ENCODE assay signal across 10 cellular contexts in the genomic region with DNA sequence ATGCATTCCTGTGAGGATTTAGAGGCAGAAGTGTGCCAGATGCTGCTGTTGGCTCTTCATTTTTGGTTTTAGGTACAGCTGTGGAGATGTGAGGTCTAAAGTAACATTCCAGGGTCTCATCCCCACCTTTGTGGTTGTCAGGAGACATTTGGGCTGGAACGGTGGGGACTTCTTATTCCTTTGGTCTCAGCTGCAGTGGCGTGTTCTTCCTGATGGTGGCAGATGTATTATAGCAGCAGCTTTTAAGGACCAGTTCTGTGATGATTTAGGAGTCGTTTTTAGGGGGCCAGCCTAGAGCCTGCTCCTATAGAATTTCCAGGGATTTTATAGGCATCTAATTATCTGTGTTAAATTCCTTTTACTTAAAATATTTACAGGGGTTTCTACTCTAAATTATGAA.
DNase-seq lines count a peak whose midpoint lies in the region; ATAC-seq and TF ChIP-seq lines count a peak whose summit lies in the region.
"Had no signal": no experiment of that assay in that cellular context is flagged by ENCODE, and none has a peak within 500 bp of the region (broad histone marks: within the 10 kb centered on the region; RNA-seq: fewer than 3 reads in every experiment).

No MANE protein-coding gene starts in this region.

- H3K4me1 Mint-ChIP-seq in CD8-positive, alpha-beta T cell (ENCODE audit: low read depth): peaks cover 9% of the 10 kb centered on the region
- H3K4me1 Mint-ChIP-seq in GM23338: peaks cover 7% of the 10 kb centered on the region; the same call in 2 of the 3 replicates

- H3K36me3 Mint-ChIP-seq in CD8-positive, alpha-beta T cell: no peaks in the 10 kb centered on the region
- no peaks in the 10 kb centered on the region for H3K36me3 Mint-ChIP-seq in GM23338 (ENCODE audit: low read depth)

- H4K20me1 ChIP-seq in GM23338 (replicated peaks; ENCODE audit: insufficient read depth): no peaks in the 10 kb centered on the region; the same call in 1 of the 2 replicates

- no peaks in the 10 kb centered on the region for H3K36me3 ChIP-seq in CD8-positive, alpha-beta T cell (ENCODE audit: insufficient read depth, low read length)
- no peaks in the 10 kb centered on the region for H3K36me3 ChIP-seq in GM23338 (ENCODE audit: insufficient read depth)
- H3K36me3 ChIP-seq: gastroesophageal sphincter had no signal

- TF ChIP-seq CTCF in CD8-positive, alpha-beta T cell (IDR thresholded peaks at IDR 0.05): peak; percentile 19
- peak; percentile 62 to 71 for TF ChIP-seq CTCF in GM23338 (conservative IDR thresholded peaks at IDR 0.05; ENCODE audit: low read depth in 2 of 2)

- no peak overlapping the region for H2AFZ ChIP-seq in GM23338

- no peak overlapping the region for H3K4me3 ChIP-seq in CD8-positive, alpha-beta T cell (ENCODE audit: low read depth, low read length)
- H3K4me3 ChIP-seq in GM23338: no peak overlapping the region
- H3K4me3 ChIP-seq: gastroesophageal sphincter had no signal

- H3F3A ChIP-seq in GM23338 (replicated peaks; ENCODE audit: low read depth): no peaks in the 10 kb centered on the region

- POLR2A ChIA-PET in CD8-positive, alpha-beta T cell (lab: Charles Lee): interaction anchor here (1.4 to 1.5 kb wide), 2 partner anchors 62 to 230 kb away, joined by 3 to 4 read pairs; no protein-coding TSS in a partner anchor

- no peaks in the 10 kb centered on the region for H3K79me2 ChIP-seq in GM23338 (replicated peaks; ENCODE audit: insufficient read depth)

- H3K27me3 Mint-ChIP-seq in CD8-positive, alpha-beta T cell (ENCODE audit: low read depth): no peaks in the 10 kb centered on the region
- no peaks in the 10 kb centered on the region for H3K27me3 Mint-ChIP-seq in GM23338 (ENCODE audit: insufficient read depth, low read depth, poor library complexity)

- no peak overlapping the region for H3K4me3 Mint-ChIP-seq in CD8-positive, alpha-beta T cell
- no peak overlapping the region for H3K4me3 Mint-ChIP-seq in GM23338

- H3K9me3 ChIP-seq in CD8-positive, alpha-beta T cell (ENCODE audit: low read length): no peaks in the 10 kb centered on the region
- H3K9me3 ChIP-seq: gastroesophageal sphincter had no signal

- intact Hi-C loops in CD8-positive, alpha-beta T cell (cut with DNase I, micrococcal nuclease): loop anchor here in 1 of 2 experiments (1.0 kb wide), 1 partner anchor 343 kb away; no protein-coding TSS in a partner anchor

- no peak for DNase-seq in CD8-positive, alpha-beta T cell
- peak; percentile 85 for DNase-seq in GM23338 (ENCODE audit: low spot score)
- peak; percentile 10 for DNase-seq in SK-N-DZ (ENCODE audit: low spot score)
- DNase-seq in iris pigment epithelial cell (ENCODE audit: low read depth): peak; percentile 1
- no peak for DNase-seq in activated effector memory CD4-positive, alpha-beta T cell treated with Interleukin-2 at 50 U/mL for 16 hours
- no peak for DNase-seq in activated CD8-positive, alpha-beta memory T cell treated with anti-CD3 and anti-CD28 coated beads, Interleukin-2, amount 50 U/mL, for 48 hours
- no peak for DNase-seq in ureter (ENCODE audit: low spot score)
- DNase-seq: NCI-H187 treated with DMSO at 0.1 percent for 48 hours had no signal

- H3K9me2 ChIP-seq in GM23338 (ENCODE audit: insufficient read depth): no peaks in the 10 kb centered on the region

- no peak overlapping the region for H3K27ac Mint-ChIP-seq in CD8-positive, alpha-beta T cell
- no peak overlapping the region for H3K27ac Mint-ChIP-seq in GM23338

- H3K27ac ChIP-seq in CD8-positive, alpha-beta T cell (ENCODE audit: low read depth, low read length): no peak overlapping the region
- H3K27ac ChIP-seq in GM23338 (ENCODE audit: low read depth): no peak overlapping the region
- H3K27ac ChIP-seq: gastroesophageal sphincter had no signal

- CTCF ChIA-PET in CD8-positive, alpha-beta T cell (lab: Charles Lee): interaction anchor here (0.7 to 1.4 kb wide), 2 partner anchors 22 to 110 kb away, joined by 3 to 4 read pairs; no protein-coding TSS in a partner anchor

- no peak overlapping the region for H3K4me2 ChIP-seq in GM23338

- no peaks in the 10 kb centered on the region for H3K9me3 Mint-ChIP-seq in CD8-positive, alpha-beta T cell
- H3K9me3 Mint-ChIP-seq in GM23338: no peaks in the 10 kb centered on the region

- no peak for ATAC-seq in CD8-positive, alpha-beta T cell
- ATAC-seq in GM23338: peak; percentile 91
- no peak for ATAC-seq in GM18861 (IDR thresholded peaks at IDR 0.05; ENCODE audit: unreplicated experiment)
- ATAC-seq: gastroesophageal sphincter had no signal

- H3K4me1 ChIP-seq in CD8-positive, alpha-beta T cell (ENCODE audit: insufficient read depth, low read length): no peaks in the 10 kb centered on the region
- H3K4me1 ChIP-seq in GM23338 (ENCODE audit: insufficient read depth): no peaks in the 10 kb centered on the region
- H3K4me1 ChIP-seq: gastroesophageal sphincter had no signal

- H3K27me3 ChIP-seq in CD8-positive, alpha-beta T cell (ENCODE audit: insufficient read depth, low read length): no peaks in the 10 kb centered on the region
- no peaks in the 10 kb centered on the region for H3K27me3 ChIP-seq in GM23338 (ENCODE audit: insufficient read depth)
- H3K27me3 ChIP-seq: gastroesophageal sphincter had no signal

TF ChIP-seq in GM23338, 12 proteins besides CTCF, POLR2A, EP300 and RAD21:
- TF ChIP-seq NANOG (IDR thresholded peaks at IDR 0.05; ENCODE audit: borderline replicate concordance): no peak

Comparison
In these comparisons a context has a peak if more than half of its experiments do, and no peak if none do; other contexts are left out.
1. DNase-seq: peak in GM23338 (single experiment), SK-N-DZ (single experiment) and iris pigment epithelial cell (single experiment); none in CD8-positive, alpha-beta T cell (0 of 7), activated effector memory CD4-positive, alpha-beta T cell treated with Interleukin-2 at 50 U/mL for 16 hours (single experiment), activated CD8-positive, alpha-beta memory T cell treated with anti-CD3 and anti-CD28 coated beads, Interleukin-2, amount 50 U/mL, for 48 hours (single experiment) and ureter (single experiment).